8 cellular contexts compared by ENCODE assay signal in the genomic region with DNA sequence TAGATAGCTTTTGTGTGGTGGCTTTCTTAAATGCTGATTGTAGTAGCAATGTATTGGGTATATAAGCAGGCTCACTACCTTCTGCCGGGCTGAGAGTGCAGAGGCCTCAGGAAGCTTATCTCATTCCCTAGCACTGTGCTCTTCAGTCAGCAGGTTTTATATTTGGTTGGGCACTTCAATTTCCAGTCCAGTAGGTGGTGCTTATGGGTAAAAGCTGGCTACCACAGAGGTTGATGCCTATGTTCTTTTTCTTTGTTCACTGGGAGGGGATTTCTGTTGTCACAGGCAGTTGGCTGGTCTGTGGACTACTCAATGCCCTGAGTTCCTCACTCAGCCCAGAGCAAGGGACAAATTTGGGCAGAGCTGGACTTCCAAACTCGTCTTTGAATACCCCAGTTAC. TPM values are rescaled to one million over a fixed set of nuclear protein-coding genes. Genes with fewer than 3 reads are reported as not detected.
DNase-seq lines count a peak whose midpoint lies in the region; ATAC-seq and TF ChIP-seq lines count a peak whose summit lies in the region.

No MANE protein-coding gene starts in this region.

- CTCF ChIA-PET in BJ (lab: Yijun Ruan, JAX) = interaction anchor here (0.7 to 1.8 kb wide), 5 partner anchors 19 to 103 kb away, joined by 3 to 5 read pairs (median 3); a partner anchor contains a TSS
- CTCF ChIA-PET in Calu3 (lab: Charles Lee) = interaction anchor here (0.7 to 1.6 kb wide), 4 partner anchors 9 to 67 kb away, joined by 3 to 5 read pairs (median 4); no protein-coding TSS in a partner anchor

- no peak overlapping the region for H3K4me3 Mint-ChIP-seq in Calu3 (ENCODE audit: low read depth, unreplicated experiment)

- no peaks in the 10 kb centered on the region for H3K4me1 ChIP-seq in gastroesophageal sphincter

- no peaks in the 10 kb centered on the region for H3K36me3 ChIP-seq in BJ (ENCODE audit: control insufficient read depth, insufficient read depth, low read length)
- H3K36me3 ChIP-seq in gastroesophageal sphincter = no peaks in the 10 kb centered on the region

- no peak for TF ChIP-seq POLR2A in gastroesophageal sphincter (IDR thresholded peaks at IDR 0.05)

- ATAC-seq in GM21367 (IDR thresholded peaks at IDR 0.05; ENCODE audit: unreplicated experiment) (peak; percentile 53), gastroesophageal sphincter (no peak), HG03108 (IDR thresholded peaks at IDR 0.05; ENCODE audit: unreplicated experiment) (no peak)

- TF ChIP-seq CTCF in BJ (IDR thresholded peaks at IDR 0.05; ENCODE audit: insufficient read depth, low read depth, low read length) = peak; percentile 28
- TF ChIP-seq CTCF in gastroesophageal sphincter (IDR thresholded peaks at IDR 0.05) = peak in 2 of 4 experiments; percentile 8 to 9
- TF ChIP-seq CTCF in Calu3 (IDR thresholded peaks at IDR 0.05; ENCODE audit: unreplicated experiment) = no peak

- H3K27ac Mint-ChIP-seq in Calu3 (ENCODE audit: unreplicated experiment) = no peak overlapping the region

- H3K27me3 Mint-ChIP-seq in Calu3 (ENCODE audit: unreplicated experiment) = no peaks in the 10 kb centered on the region

- H3K36me3 Mint-ChIP-seq in Calu3 (ENCODE audit: insufficient read depth, unreplicated experiment) = no peaks in the 10 kb centered on the region

- H3K9me3 Mint-ChIP-seq in Calu3 (ENCODE audit: low read depth, unreplicated experiment) = peaks cover 16% of the 10 kb centered on the region

- DNase-seq in BJ (ENCODE audit: low read depth) = no peak
- peak; percentile 65 for DNase-seq in OCI-M1 (lab: John Stamatoyannopoulos, UW)
- DNase-seq in germinal center (ENCODE audit: low spot score) = peak; percentile 10
- no peak for DNase-seq in COLO668 (lab: John Stamatoyannopoulos, UW; ENCODE audit: unreplicated experiment)
- DNase-seq in Calu3 = no peak

- intact Hi-C loops in Calu3 (cut with micrococcal nuclease; ENCODE audit: unreplicated experiment) = no loop called here

- POLR2A ChIA-PET in BJ (lab: Charles Lee) = no interaction called here

- no peak overlapping the region for H3K27ac ChIP-seq in gastroesophageal sphincter

- peaks cover 16% of the 10 kb centered on the region for H3K4me1 Mint-ChIP-seq in Calu3 (ENCODE audit: low read depth, unreplicated experiment)

- BruUV-seq in Calu3 (replicated peaks; lab: Mats Ljungman, UMichigan) = no TSS peak

- peaks cover 0 to 26% (median 0%) of the 10 kb centered on the region in 3 donors for H3K9me3 ChIP-seq in gastroesophageal sphincter

- no peak for TF ChIP-seq EP300 in gastroesophageal sphincter (IDR thresholded peaks at IDR 0.05)

- H3K27me3 ChIP-seq in BJ (ENCODE audit: control insufficient read depth, insufficient read depth, low read length) (no peaks in the 10 kb centered on the region), gastroesophageal sphincter (peaks cover 6% of the 10 kb centered on the region)

- WGBS in gastroesophageal sphincter (ENCODE audit: low coverage in 1 of 2), 2 donors = 72% methylated on average over 2 of the region's 2 CpGs; no CpG with 5 or more reads in 1 of the 2 donors

- H3K4me3 ChIP-seq in BJ (ENCODE audit: low read depth, low read length) (no peak overlapping the region), gastroesophageal sphincter (no peak overlapping the region)

RNA-seq across cellular contexts. Expression of a gene that starts 43.0 kb away (rescaled TPM):
- polyA plus RNA-seq in BJ (2011; rRNA removed) = 175 and 214 TPM in 2 replicates
- polyA minus RNA-seq in BJ (2011; rRNA and poly(A)+ RNA removed) = 60.5 and 88.3 TPM in 2 replicates
- 10 to 100 TPM; 20.3 to 32.6 (median 29.1) TPM for total RNA-seq in gastroesophageal sphincter
- total RNA-seq in Calu3 (2022) = 27.7 and 38.5 TPM in 2 replicates

RNA-seq across cellular contexts. Expression of a gene that starts 46.7 kb away (rescaled TPM):
- polyA plus RNA-seq in BJ (2011; rRNA removed) = 0.21 and 0.44 TPM in 2 replicates
- 0.47 TPM in 1 of 2 replicates, not detected in the other for polyA minus RNA-seq in BJ (2011; rRNA and poly(A)+ RNA removed)
- 1 to 10 TPM in 2 of 4 donors, under 1 TPM in 2; 0.13 to 2.3 (median 1.2) TPM for total RNA-seq in gastroesophageal sphincter
- 0.76 TPM in 1 of 2 replicates, not detected in the other for total RNA-seq in Calu3 (2022)

Comparison
In these comparisons a context has a peak if more than half of its experiments do, and no peak if none do; other contexts are left out.
1. DNase-seq: peak in OCI-M1 (single experiment) and germinal center (single experiment); none in BJ (single experiment), COLO668 (single experiment) and Calu3 (single experiment).